Comparison of ENCODE assay signal across 15 cellular contexts in genomic region chr5:102743900-102744299, GRCh38. TPM values are rescaled to one million over a fixed set of nuclear protein-coding genes. Genes with fewer than 3 reads are reported as not detected.
DNase-seq lines count a peak whose midpoint lies in the region; ATAC-seq and TF ChIP-seq lines count a peak whose summit lies in the region.
"Had no signal": no experiment of that assay in that cellular context is flagged by ENCODE, and none has a peak within 500 bp of the region (broad histone marks: within the 10 kb centered on the region; RNA-seq: fewer than 3 reads in every experiment).

No MANE protein-coding gene starts in this region.

- H3K9ac ChIP-seq in neuronal stem cell (ENCODE audit: low read depth, low read length, poor library complexity): no peak overlapping the region

- no peaks in the 10 kb centered on the region for H3K79me1 ChIP-seq in neuronal stem cell (ENCODE audit: low read depth, low read length)

- no peak overlapping the region for H2AFZ ChIP-seq in neuronal stem cell (ENCODE audit: low read length)

- H3K23ac ChIP-seq in neuronal stem cell (ENCODE audit: low read depth, low read length, poor library complexity): no peak overlapping the region

- H2BK120ac ChIP-seq in neuronal stem cell (ENCODE audit: low read depth, low read length): no peak overlapping the region

- H3K4ac ChIP-seq in neuronal stem cell (ENCODE audit: low read length): no peak overlapping the region

- no peak for ATAC-seq in HG03045 (IDR thresholded peaks at IDR 0.05; ENCODE audit: unreplicated experiment)

- H3K36me3 ChIP-seq in WERI-Rb-1: no peaks in the 10 kb centered on the region
- no peaks in the 10 kb centered on the region for H3K36me3 ChIP-seq in neuronal stem cell (replicated peaks in 1 of 2; ENCODE audit: control insufficient read depth in 2 of 2, insufficient read depth in 2 of 2, low read length in 2 of 2)
- no peaks in the 10 kb centered on the region for H3K36me3 ChIP-seq in thyroid gland
- H3K36me3 ChIP-seq: HAP-1 had no signal

- intact Hi-C loops in thyroid gland (cut with DNase I): no loop called here

- no peak overlapping the region for H2BK12ac ChIP-seq in neuronal stem cell (ENCODE audit: low read length)

- TF ChIP-seq POLR2A in thyroid gland (IDR thresholded peaks at IDR 0.05): no peak

- H4K91ac ChIP-seq in neuronal stem cell (ENCODE audit: low read depth, low read length, poor library complexity): no peak overlapping the region

- H3K27me3 ChIP-seq in WERI-Rb-1 (ENCODE audit: insufficient read depth, low read depth, severe bottlenecking): no peaks in the 10 kb centered on the region
- H3K27me3 ChIP-seq in neuronal stem cell (ENCODE audit: control insufficient read depth in 3 of 3, insufficient read depth in 3 of 3, low read depth in 1 of 3, low read length in 3 of 3): no peaks in the 10 kb centered on the region
- no peaks in the 10 kb centered on the region for H3K27me3 ChIP-seq in thyroid gland

- H4K8ac ChIP-seq in neuronal stem cell (ENCODE audit: low read depth, low read length): peak overlapping the region; percentile 17

- H3K27ac ChIP-seq in WERI-Rb-1: no peak overlapping the region
- H3K27ac ChIP-seq in neuronal stem cell (replicated peaks; ENCODE audit: low read length): no peak overlapping the region
- H3K27ac ChIP-seq in thyroid gland: no peak overlapping the region

- no peak overlapping the region for H3K4me2 ChIP-seq in neuronal stem cell (ENCODE audit: insufficient read depth, low read length, poor library complexity, severe bottlenecking)

- peak overlapping the region; percentile 21 for H3K14ac ChIP-seq in neuronal stem cell (ENCODE audit: low read length)

- WGBS in neuronal stem cell (ENCODE audit: extremely low coverage in 2 of 2, insufficient read length in 2 of 2, insufficient replicate concordance in 1 of 2), 2 donors: no CpG with 5 or more reads among the region's 4 CpGs
- WGBS in thyroid gland, 2 donors: 92 to 97% methylated on average over 4 of the region's 4 CpGs

- H3K9me3 ChIP-seq in WERI-Rb-1 (ENCODE audit: severe bottlenecking) (peaks cover 3% of the 10 kb centered on the region), neuronal stem cell (replicated peaks in 1 of 2; ENCODE audit: control insufficient read depth in 2 of 2, insufficient read depth in 1 of 2, low read depth in 1 of 2, low read length in 2 of 2) (no peaks in the 10 kb centered on the region), thyroid gland (no peaks in the 10 kb centered on the region)
- H3K9me3 ChIP-seq: Caco-2, HAP-1 had no signal

- no peak overlapping the region for H2BK5ac ChIP-seq in neuronal stem cell (ENCODE audit: low read length)

- H2AK5ac ChIP-seq in neuronal stem cell (ENCODE audit: low read depth, low read length): no peak overlapping the region

- no peak for TF ChIP-seq CTCF in WERI-Rb-1 (IDR thresholded peaks at IDR 0.05; ENCODE audit: low read depth, low read length)
- no peak for TF ChIP-seq CTCF in thyroid gland (IDR thresholded peaks at IDR 0.05)

- H3K4me3 ChIP-seq in WERI-Rb-1 (ENCODE audit: low read depth, low read length) (no peak overlapping the region), neuronal stem cell (ENCODE audit: low read length in 2 of 2) (no peak overlapping the region), thyroid gland (replicated peaks in 1 of 3) (no peak overlapping the region)
- H3K4me3 ChIP-seq: HAP-1 had no signal

- peak overlapping the region; percentile 28 for H3K18ac ChIP-seq in neuronal stem cell (ENCODE audit: low read length)

- H2BK15ac ChIP-seq in neuronal stem cell (ENCODE audit: low read length): no peak overlapping the region

- peaks cover 0 to 21% of the 10 kb centered on the region in 2 donors for H3K4me1 ChIP-seq in neuronal stem cell (ENCODE audit: control insufficient read depth in 2 of 2, insufficient read depth in 1 of 2, low read depth in 1 of 2, low read length in 2 of 2)
- H3K4me1 ChIP-seq in thyroid gland: no peaks in the 10 kb centered on the region
- H3K4me1 ChIP-seq: Caco-2, HAP-1 had no signal

- peak; percentile 82 for DNase-seq in NCI-H82 (lab: John Stamatoyannopoulos, UW)
- peak; percentile 63 for DNase-seq in WERI-Rb-1
- DNase-seq in neuronal stem cell (ENCODE audit: low spot score): no peak
- DNase-seq in thyroid gland: no peak
- DNase-seq in NOMO-1 treated with dmso at 0.1 percent for 144 hours (lab: John Stamatoyannopoulos, UW; ENCODE audit: unreplicated experiment): no peak
- DNase-seq: C1 segment of cervical spinal cord; Caco-2; CD4-positive, alpha-beta memory T cell; DMS53; DMS79 treated with DMSO at 0.1 percent for 48 hours; GF-D8; GOT3; HFFc6 had no signal

RNA-seq across cellular contexts. Expression of gene PAM, which starts 11.2 kb away (rescaled TPM):
- polyA plus RNA-seq in neuronal stem cell (2013, experiment 1 of 2): 64.4 TPM
- 66.9 TPM for polyA plus RNA-seq in neuronal stem cell (2013, experiment 2 of 2)
- total RNA-seq in thyroid gland: 100 to 1,000 TPM; 175 to 250 (median 202) TPM

Comparison
In these comparisons a context has a peak if more than half of its experiments do, and no peak if none do; other contexts are left out.
1. DNase-seq: peak in NCI-H82 (single experiment) and WERI-Rb-1 (single experiment); none in neuronal stem cell (single experiment), thyroid gland (0 of 2) and NOMO-1 treated with dmso at 0.1 percent for 144 hours (single experiment).